11 cellular contexts compared by ENCODE assay signal in the genomic region with DNA sequence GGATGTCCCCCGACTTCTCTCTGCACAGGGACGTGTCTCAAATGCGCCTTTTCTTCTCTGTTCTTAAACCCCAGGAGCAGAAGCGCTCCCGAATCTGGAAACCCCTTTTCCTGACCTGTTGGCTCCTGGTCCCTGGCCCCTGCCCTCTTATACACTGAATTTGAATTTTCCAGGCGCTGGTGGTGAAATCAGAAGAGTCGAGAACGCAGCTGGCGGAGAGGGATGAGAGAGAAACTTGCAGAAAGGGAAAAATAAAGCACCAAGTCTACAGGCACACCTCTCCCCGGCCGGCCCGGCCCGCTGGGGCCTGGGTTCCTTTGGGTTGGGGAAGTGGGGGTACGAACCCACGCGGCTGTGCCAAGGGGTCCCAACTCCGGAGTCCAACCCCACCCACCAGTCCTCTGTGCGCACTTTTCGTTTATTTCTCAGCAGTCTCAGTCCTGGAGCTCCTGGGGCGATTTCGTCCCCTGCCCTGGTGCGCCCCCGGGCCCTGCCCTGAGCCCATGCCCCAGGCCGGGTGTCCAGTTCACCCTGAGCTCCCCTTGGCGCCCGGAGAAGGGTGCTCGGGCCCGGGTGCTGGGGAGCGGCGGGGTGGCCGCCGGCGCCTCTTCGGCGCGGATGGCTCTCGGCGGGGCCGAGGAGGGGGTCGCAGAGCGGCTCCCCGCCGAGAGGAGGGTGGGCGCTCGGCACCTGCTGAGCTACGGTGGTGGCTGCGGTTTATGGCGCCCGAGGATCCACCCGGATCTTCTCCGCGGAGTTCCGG. TPM values are rescaled to one million over a fixed set of nuclear protein-coding genes. Genes with fewer than 3 reads are reported as not detected.
DNase-seq lines count a peak whose midpoint lies in the region; ATAC-seq, FAIRE-seq and TF ChIP-seq lines count a peak whose summit lies in the region.
"Had no signal": no experiment of that assay in that cellular context is flagged by ENCODE, and none has a peak within 500 bp of the region (broad histone marks: within the 10 kb centered on the region; RNA-seq: fewer than 3 reads in every experiment).

No MANE protein-coding gene starts in this region.

- H3K27ac Mint-ChIP-seq in T-helper 2 cell treated with Interferon-gamma antibody and Interleukin-4, amounts not matched to agents 5 μg/mL and 100 μg/mL, for 36 hours = peak overlapping the region; percentile 26

- no peak for ATAC-seq in PC-3

- H3K4me2 ChIP-seq in PC-3 (ENCODE audit: low read length) = peak overlapping the region; percentile 83
- H3K4me2 ChIP-seq in endothelial cell of umbilical vein (ENCODE audit: insufficient read depth, low read length) = peak overlapping the region; percentile 24

- BruUV-seq in PC-3 (replicated peaks; lab: Mats Ljungman, UMichigan) (no TSS peak), endothelial cell of umbilical vein (replicated peaks; lab: Mats Ljungman, UMichigan) (no TSS peak)

- POLR2A ChIA-PET in PC-3 (lab: Charles Lee; ENCODE audit: unreplicated experiment) = interaction anchor here (0.7 kb wide), 1 partner anchor 27 kb away, joined by 4 read pairs; a partner anchor contains a TSS
- POLR2A ChIA-PET in endothelial cell of umbilical vein (lab: Charles Lee) = interaction anchor here (1.3 kb wide), 1 partner anchor 15 kb away, joined by 3 read pairs; a partner anchor contains a TSS

- H3K27ac ChIP-seq in PC-3 (ENCODE audit: low read length) (no peak overlapping the region), endothelial cell of umbilical vein (ENCODE audit: insufficient read depth, low read depth, low read length) (no peak overlapping the region)
- H3K27ac ChIP-seq: GM23248, left lung had no signal

- no peaks in the 10 kb centered on the region for H3F3A ChIP-seq in PC-3 (ENCODE audit: low read length, unreplicated experiment)

- H3K9me3 Mint-ChIP-seq in T-helper 2 cell treated with Interferon-gamma antibody and Interleukin-4, amounts not matched to agents 5 μg/mL and 100 μg/mL, for 36 hours = no peaks in the 10 kb centered on the region

- no peak for TF ChIP-seq POLR2A in endothelial cell of umbilical vein (IDR thresholded peaks at IDR 0.05; ENCODE audit: low read depth, low read length)

- TF ChIP-seq CTCF in PC-3 (conservative IDR thresholded peaks at IDR 0.05; ENCODE audit: low read depth, low read length) (no peak), endothelial cell of umbilical vein (IDR thresholded peaks at IDR 0.05; ENCODE audit: extremely low read depth in 1 of 2, insufficient read depth in 1 of 2, low read depth in 1 of 2, low read length in 2 of 2) (no peak)

- H3K4me1 ChIP-seq in PC-3 (ENCODE audit: insufficient read depth, low read length) (peaks cover 29% of the 10 kb centered on the region), endothelial cell of umbilical vein (ENCODE audit: control insufficient read depth, extremely low read depth, insufficient read depth, low read length) (peaks cover 8% of the 10 kb centered on the region)

- no peaks in the 10 kb centered on the region for H3K9me2 ChIP-seq in PC-3 (replicated peaks; ENCODE audit: low read length)

- peaks cover 42% of the 10 kb centered on the region for H3K27me3 ChIP-seq in PC-3 (ENCODE audit: low read length)
- H3K27me3 ChIP-seq in endothelial cell of umbilical vein (ENCODE audit: control insufficient read depth in 2 of 2, insufficient read depth in 2 of 2, low read length in 2 of 2) = peaks cover 65 to 81% of the 10 kb centered on the region in 2 experiments

- peak overlapping the region; percentile 59 for H3K4me3 ChIP-seq in PC-3 (ENCODE audit: low read length)
- H3K4me3 ChIP-seq in endothelial cell of umbilical vein (replicated peaks in 1 of 3; ENCODE audit: insufficient read depth in 1 of 3, low read depth in 1 of 3, low read length in 3 of 3) = peak overlapping the region in 2 of 3 experiments; percentile 9 to 38
- H3K4me3 ChIP-seq in skeletal muscle cell (ENCODE audit: low read depth, low read length) = peak overlapping the region; percentile 40
- H3K4me3 ChIP-seq: GM23248 had no signal

- H3K36me3 Mint-ChIP-seq in T-helper 2 cell treated with Interferon-gamma antibody and Interleukin-4, amounts not matched to agents 5 μg/mL and 100 μg/mL, for 36 hours (ENCODE audit: low read depth) = no peaks in the 10 kb centered on the region

- H3K4me1 Mint-ChIP-seq in T-helper 2 cell treated with Interferon-gamma antibody and Interleukin-4, amounts not matched to agents 5 μg/mL and 100 μg/mL, for 36 hours (ENCODE audit: low read depth) = peaks cover 21% of the 10 kb centered on the region

- no peak for DNase-seq in T-helper 2 cell treated with Interferon-gamma antibody and Interleukin-4, amounts not matched to agents 5 μg/mL and 100 μg/mL, for 36 hours (ENCODE audit: low spot score)
- DNase-seq in T-helper 2 cell (no peak), PC-3 (no peak), endothelial cell of umbilical vein (ENCODE audit: low read depth, low spot score) (no peak), skeletal muscle cell (ENCODE audit: low read depth) (no peak), SW 1271 (lab: John Stamatoyannopoulos, UW) (no peak), NOMO-1 (lab: John Stamatoyannopoulos, UW; ENCODE audit: unreplicated experiment in 2 of 2) (no peak), amygdala (lab: John Stamatoyannopoulos, UW) (no peak)

- intact Hi-C loops in PC-3 (cut with micrococcal nuclease) = no loop called here
- intact Hi-C loops in endothelial cell of umbilical vein (cut with micrococcal nuclease) = no loop called here

- no peaks in the 10 kb centered on the region for H3K79me2 ChIP-seq in PC-3 (ENCODE audit: low read length)
- no peaks in the 10 kb centered on the region for H3K79me2 ChIP-seq in endothelial cell of umbilical vein (ENCODE audit: control insufficient read depth, insufficient read depth, low read length)

- peak overlapping the region; percentile 61 for H3K4me3 Mint-ChIP-seq in T-helper 2 cell treated with Interferon-gamma antibody and Interleukin-4, amounts not matched to agents 5 μg/mL and 100 μg/mL, for 36 hours

- no peaks in the 10 kb centered on the region for H3K36me3 ChIP-seq in PC-3 (ENCODE audit: low read depth, low read length)
- H3K36me3 ChIP-seq in endothelial cell of umbilical vein (ENCODE audit: control insufficient read depth in 2 of 2, extremely low read depth in 1 of 2, insufficient read depth in 2 of 2, low read length in 2 of 2) = no peaks in the 10 kb centered on the region
- H3K36me3 ChIP-seq: left lung had no signal

- H3K9me1 ChIP-seq in endothelial cell of umbilical vein (replicated peaks; ENCODE audit: control insufficient read depth, extremely low read depth, insufficient read depth, low read length) = no peaks in the 10 kb centered on the region

- H3K9ac ChIP-seq in PC-3 (ENCODE audit: low read length) = 0 out of 2 replicates have a peak overlapping the region, but pooled peaks have one; percentile 13
- H3K9ac ChIP-seq in endothelial cell of umbilical vein (replicated peaks; ENCODE audit: extremely low read depth, insufficient read depth, low read length) = no peak overlapping the region
- H3K9ac ChIP-seq: GM23248 had no signal

- H2AFZ ChIP-seq in PC-3 (ENCODE audit: low read length) = peak overlapping the region; percentile 67
- H2AFZ ChIP-seq in endothelial cell of umbilical vein (ENCODE audit: low read depth, low read length) = no peak overlapping the region
- H2AFZ ChIP-seq: GM23248 had no signal

- H3K9me3 ChIP-seq in PC-3 (ENCODE audit: low read length) (no peaks in the 10 kb centered on the region), endothelial cell of umbilical vein (replicated peaks; ENCODE audit: control insufficient read depth, insufficient read depth, low read length) (no peaks in the 10 kb centered on the region)
- H3K9me3 ChIP-seq: left lung had no signal

- dilution Hi-C loops in endothelial cell of umbilical vein (cut with MboI; ENCODE audit: extremely low pct_ligation_motif_present, low sequenced_read_pairs) = no loop called here

- H4K20me1 ChIP-seq in PC-3 (ENCODE audit: low read length) (no peaks in the 10 kb centered on the region), endothelial cell of umbilical vein (replicated peaks; ENCODE audit: control insufficient read depth, extremely low read depth, insufficient read depth, low read length) (no peaks in the 10 kb centered on the region)

- no peak for FAIRE-seq in endothelial cell of umbilical vein (lab: Jason Lieb, UNC)
- FAIRE-seq: D721Med had no signal

- H3K27me3 Mint-ChIP-seq in T-helper 2 cell treated with Interferon-gamma antibody and Interleukin-4, amounts not matched to agents 5 μg/mL and 100 μg/mL, for 36 hours (ENCODE audit: low read depth) = peaks cover 61% of the 10 kb centered on the region

- CTCF ChIA-PET in PC-3 (lab: Charles Lee) = interaction anchor here (0.7 to 3.0 kb wide), 7 partner anchors 15 to 180 kb away, joined by 3 to 17 read pairs (median 7); a partner anchor contains a TSS
- CTCF ChIA-PET in endothelial cell of umbilical vein (lab: Charles Lee) = interaction anchor here (0.8 to 6.1 kb wide), 14 partner anchors 9 to 182 kb away, joined by 3 to 59 read pairs (median 8); a partner anchor contains a TSS

RNA-seq across cellular contexts. Expression of a gene that starts 15.5 kb away (rescaled TPM):
- total RNA-seq in PC-3 (2014; rRNA removed) (11.3 and 12.8 TPM in 2 replicates), endothelial cell of umbilical vein (3.1 TPM in 2 replicates)
- polyA plus RNA-seq in endothelial cell of umbilical vein = 0.49 and 0.69 TPM in 2 replicates
- 0.28 and 0.41 TPM in 2 replicates for polyA plus RNA-seq in endothelial cell of umbilical vein (2011; cell fraction: cytosol; rRNA removed)
- 0.40 and 1.1 TPM in 2 replicates for polyA plus RNA-seq in endothelial cell of umbilical vein (2011; cell fraction: nucleus; rRNA removed)
- polyA plus RNA-seq in endothelial cell of umbilical vein (2012) = 1.4 and 1.8 TPM in 2 replicates
- 0.25 and 1.1 TPM in 2 replicates for polyA minus RNA-seq in endothelial cell of umbilical vein
- polyA minus RNA-seq in endothelial cell of umbilical vein (2011; cell fraction: cytosol; rRNA and poly(A)+ RNA removed) = 2.4 TPM
- polyA minus RNA-seq in endothelial cell of umbilical vein (2011; cell fraction: nucleus; rRNA and poly(A)+ RNA removed) = 0.19 and 0.34 TPM in 2 replicates

RNA-seq across cellular contexts. Expression of a gene that starts 26.9 kb away (rescaled TPM):
- total RNA-seq in PC-3 (2014; rRNA removed) = 53.5 and 75.4 TPM in 2 replicates
- total RNA-seq in endothelial cell of umbilical vein = 12.3 TPM in 2 replicates
- 7.0 and 9.3 TPM in 2 replicates for polyA plus RNA-seq in endothelial cell of umbilical vein
- 3.9 and 5.3 TPM in 2 replicates for polyA plus RNA-seq in endothelial cell of umbilical vein (2011; cell fraction: cytosol; rRNA removed)
- 4.6 and 5.5 TPM in 2 replicates for polyA plus RNA-seq in endothelial cell of umbilical vein (2011; cell fraction: nucleus; rRNA removed)
- 3.4 and 5.9 TPM in 2 replicates for polyA plus RNA-seq in endothelial cell of umbilical vein (2012)
- polyA minus RNA-seq in endothelial cell of umbilical vein = 2.9 and 3.6 TPM in 2 replicates
- polyA minus RNA-seq in endothelial cell of umbilical vein (2011; cell fraction: cytosol; rRNA and poly(A)+ RNA removed) = 36.5 TPM
- polyA minus RNA-seq in endothelial cell of umbilical vein (2011; cell fraction: nucleus; rRNA and poly(A)+ RNA removed) = 2.4 and 3.1 TPM in 2 replicates

RNA-seq across cellular contexts. Expression of a gene that starts 34.4 kb away (rescaled TPM):
- total RNA-seq in PC-3 (2014; rRNA removed) (39.2 and 43.9 TPM in 2 replicates), endothelial cell of umbilical vein (19.8 and 20.0 TPM in 2 replicates)
- polyA plus RNA-seq in endothelial cell of umbilical vein = 10.5 and 12.6 TPM in 2 replicates
- polyA plus RNA-seq in endothelial cell of umbilical vein (2011; cell fraction: cytosol; rRNA removed) = 8.4 and 9.0 TPM in 2 replicates
- polyA plus RNA-seq in endothelial cell of umbilical vein (2011; cell fraction: nucleus; rRNA removed) = 11.0 and 11.7 TPM in 2 replicates
- polyA plus RNA-seq in endothelial cell of umbilical vein (2012) = 9.3 and 9.8 TPM in 2 replicates
- polyA minus RNA-seq in endothelial cell of umbilical vein = 11.0 and 12.1 TPM in 2 replicates
- 23.6 TPM for polyA minus RNA-seq in endothelial cell of umbilical vein (2011; cell fraction: cytosol; rRNA and poly(A)+ RNA removed)
- polyA minus RNA-seq in endothelial cell of umbilical vein (2011; cell fraction: nucleus; rRNA and poly(A)+ RNA removed) = 3.8 and 6.0 TPM in 2 replicates
